8 cellular contexts compared by ENCODE assay signal in genomic region chr17:752002-752619, GRCh38. TPM values are rescaled to one million over a fixed set of nuclear protein-coding genes. Genes with fewer than 3 reads are reported as not detected.
DNase-seq lines count a peak whose midpoint lies in the region; ATAC-seq and TF ChIP-seq lines count a peak whose summit lies in the region.

GEMIN4 (minus strand) TSS chr17:752264; CDS start chr17:752142, 122 bp downstream.

- DNase-seq in NCI-H1048 (lab: John Stamatoyannopoulos, UW) (peak; percentile 76), T-cell (peak; percentile 88 to 99 (median 96)), adrenal gland (peak; percentile 88 to 95 (median 92)), heart right ventricle (peak; percentile 91 to 96), posterior cingulate gyrus (peak; percentile 86 to 99 (median 90)), type B pancreatic cell (ENCODE audit: extremely low spot score, unreplicated experiment) (peak; percentile 99)

- intact Hi-C loops in adrenal gland (cut with DNase I): no loop called here
- intact Hi-C loops in heart right ventricle (cut with DNase I): loop anchor here in 1 of 10 donors (2.0 kb wide), 1 partner anchor 37 kb away; the partner anchor contains the start of gene VPS53
- intact Hi-C loops in posterior cingulate gyrus (cut with DNase I): no loop called here

- H3K27me3 ChIP-seq in adrenal gland: no peaks in the 10 kb centered on the region
- H3K27me3 ChIP-seq in heart right ventricle: no peaks in the 10 kb centered on the region

- H3K4me1 ChIP-seq in adrenal gland (replicated peaks in 1 of 2) (peaks cover 8 to 10% of the 10 kb centered on the region in 2 donors), heart right ventricle (peaks cover 3 to 39% (median 22%) of the 10 kb centered on the region in 9 donors)

- peak within 1 kb of the TSS; percentile 91 to 98 (median 92) for H3K4me3 Mint-ChIP-seq in T-cell
- H3K4me3 Mint-ChIP-seq in type B pancreatic cell: peak within 1 kb of the TSS; percentile 99

- POLR2A ChIA-PET in T-cell (lab: Charles Lee): interaction anchor here in 1 of 2 donors (0.8 kb wide), 1 partner anchor 27 kb away, joined by 3 read pairs; no protein-coding TSS in a partner anchor

- H3K36me3 ChIP-seq in adrenal gland (replicated peaks in 1 of 2) (peaks cover 0 to 10% of the 10 kb centered on the region in 2 donors), heart right ventricle (peaks cover 0 to 23% (median 10%) of the 10 kb centered on the region in 9 donors)

- peaks cover 15% of the 10 kb centered on the region for H3K36me3 Mint-ChIP-seq in T-cell
- H3K36me3 Mint-ChIP-seq in type B pancreatic cell: peaks cover 35% of the 10 kb centered on the region

- H3K9me3 ChIP-seq in adrenal gland (replicated peaks in 1 of 3) (no peaks in the 10 kb centered on the region), heart right ventricle (no peaks in the 10 kb centered on the region)

- TF ChIP-seq POLR2A in adrenal gland (IDR thresholded peaks at IDR 0.05): peak; percentile 2 to 61

- H3K4me1 Mint-ChIP-seq in T-cell (peaks cover 32 to 43% (median 42%) of the 10 kb centered on the region in 3 donors), type B pancreatic cell (ENCODE audit: unreplicated experiment) (peaks cover 38% of the 10 kb centered on the region)

- no peaks in the 10 kb centered on the region for H3K9me3 Mint-ChIP-seq in T-cell
- peaks cover 8% of the 10 kb centered on the region for H3K9me3 Mint-ChIP-seq in type B pancreatic cell

- ATAC-seq in HG02588 (IDR thresholded peaks at IDR 0.05; ENCODE audit: unreplicated experiment) (peak; percentile 76), T-cell (replicated peaks in 1 of 4) (peak; percentile 84 to 89 (median 85)), heart right ventricle (peak; percentile 91 to 96 (median 93))

- TF ChIP-seq CTCF in GM12874 (IDR thresholded peaks at IDR 0.05; ENCODE audit: insufficient read depth, low read depth, low read length): peak; percentile 100
- TF ChIP-seq CTCF in adrenal gland (IDR thresholded peaks at IDR 0.05): peak; percentile 63 to 95 (median 90)
- peak in 8 of 9 donors; percentile 91 to 99 (median 97) for TF ChIP-seq CTCF in heart right ventricle (IDR thresholded peaks at IDR 0.05)
- peak; percentile 96 for TF ChIP-seq CTCF in type B pancreatic cell (conservative IDR thresholded peaks at IDR 0.05)

- CTCF ChIA-PET in T-cell (lab: Charles Lee): interaction anchor here (0.6 to 1.0 kb wide), 5 partner anchors 21 to 244 kb away, joined by 3 to 7 read pairs (median 5); partner anchors contain the start of gene TIMM22 (in 1 of the 2)

- WGBS in adrenal gland, 4 donors: 0 to 1% methylated on average over 73 to 86 of the region's 87 CpGs; no CpG with 5 or more reads in 2 of the 4 donors
- WGBS in heart right ventricle, 2 donors: 0 to 1% methylated on average over 67 to 87 of the region's 87 CpGs

- H3K4me3 ChIP-seq in adrenal gland: peak within 1 kb of the TSS in 3 of 4 donors; percentile 42 to 87 (median 49)
- peak within 1 kb of the TSS; percentile 71 to 98 (median 82) for H3K4me3 ChIP-seq in heart right ventricle

- H3K27ac ChIP-seq in adrenal gland: peak within 1 kb of the TSS in 3 of 5 donors; percentile 23 to 84 (median 70)
- H3K27ac ChIP-seq in heart right ventricle: peak within 1 kb of the TSS; percentile 13 to 89 (median 84)

- H3K27ac Mint-ChIP-seq in T-cell (peak within 1 kb of the TSS; percentile 92), type B pancreatic cell (peak within 1 kb of the TSS; percentile 94)

- no peaks in the 10 kb centered on the region for H3K27me3 Mint-ChIP-seq in T-cell
- no peaks in the 10 kb centered on the region for H3K27me3 Mint-ChIP-seq in type B pancreatic cell

RNA-seq across cellular contexts. Expression of gene GEMIN4, which starts in this region (rescaled TPM):
- total RNA-seq in T-cell (10 to 100 TPM; 19.6 to 38.2 (median 36.0) TPM), adrenal gland (10 to 100 TPM; 11.8 to 22.8 (median 15.3) TPM), heart right ventricle (10 to 100 TPM in 8 of 10 donors, 1 to 10 TPM in 2; 9.3 to 14.9 (median 11.3) TPM), type B pancreatic cell (ENCODE audit: low replicate concordance) (26.1 and 34.5 TPM in 2 replicates)
- polyA plus RNA-seq in adrenal gland (10 to 100 TPM in 1 of 3 donors, 1 to 10 TPM in 2; 5.3 to 11.9 (median 8.4) TPM), heart right ventricle (1 to 10 TPM; 4.8 to 5.0 TPM)

Comparison
In these comparisons a context has a peak if more than half of its experiments do, and no peak if none do; other contexts are left out.
1. Peak in every context shown above with its lines: DNase-seq, ATAC-seq, H3K4me3 ChIP-seq and H3K27ac ChIP-seq.